Comparison of ENCODE assay signal across 18 cellular contexts in genomic region chr10:5956146-5956914, GRCh38. TPM values are rescaled to one million over a fixed set of nuclear protein-coding genes. Genes with fewer than 3 reads are reported as not detected.
"Had no signal": no experiment of that assay in that cellular context is flagged by ENCODE, and none has a peak within 500 bp of the region (broad histone marks: within the 10 kb centered on the region; RNA-seq: fewer than 3 reads in every experiment).

No MANE protein-coding gene starts in this region.

- H3K36me3 ChIP-seq: breast epithelium, thyroid gland had no signal

- H3K4me3 Mint-ChIP-seq: activated CD4-positive, alpha-beta T cell treated with anti-CD3 and anti-CD28 coated beads, Interleukin-2, amount 10 ng/mL, durations not matched to agents 7 days and 5 days; activated CD8-positive, alpha-beta T cell treated with anti-CD3 and anti-CD28 coated beads, Interleukin-2, amount 10 ng/mL, durations not matched to agents 7 days and 5 days; activated T-cell treated with anti-CD3 and anti-CD28 coated beads, Interleukin-2, amount 50 U/mL, for 24 hours; neural crest cell; stimulated activated naive B cell treated with anti-CD40 and anti-IgM and Interleukin-4, amounts not matched to agents 10 μg/mL and 1 μg/mL and 100 μg/mL, for 72 hours had no signal

- H3K27ac ChIP-seq: breast epithelium, hepatocyte, psoas muscle, thyroid gland had no signal

- H3K27me3 Mint-ChIP-seq: activated CD4-positive, alpha-beta T cell treated with anti-CD3 and anti-CD28 coated beads, Interleukin-2, amount 10 ng/mL, durations not matched to agents 7 days and 5 days; activated T-cell treated with anti-CD3 and anti-CD28 coated beads, Interleukin-2, amount 50 U/mL, for 24 hours; stimulated activated naive B cell treated with anti-CD40 and anti-IgM and Interleukin-4, amounts not matched to agents 10 μg/mL and 1 μg/mL and 100 μg/mL, for 72 hours had no signal

- H3K4me1 ChIP-seq: breast epithelium, psoas muscle, thyroid gland had no signal

- FAIRE-seq: astrocyte had no signal

- H3K9me3 Mint-ChIP-seq: activated CD4-positive, alpha-beta T cell treated with anti-CD3 and anti-CD28 coated beads, Interleukin-2, amount 10 ng/mL, durations not matched to agents 7 days and 5 days; activated T-cell treated with anti-CD3 and anti-CD28 coated beads, Interleukin-2, amount 50 U/mL, for 24 hours; neural crest cell; stimulated activated naive B cell treated with anti-CD40 and anti-IgM and Interleukin-4, amounts not matched to agents 10 μg/mL and 1 μg/mL and 100 μg/mL, for 72 hours had no signal

- DNase-seq: activated CD4-positive, alpha-beta T cell treated with anti-CD3 and anti-CD28 coated beads, Interleukin-2, amount 10 ng/mL, durations not matched to agents 7 days and 5 days; activated CD8-positive, alpha-beta T cell treated with anti-CD3 and anti-CD28 coated beads, Interleukin-2, amount 10 ng/mL, durations not matched to agents 7 days and 5 days; activated naive CD4-positive, alpha-beta T cell treated with anti-CD3 and anti-CD28 coated beads, Interleukin-2, amount 50 U/mL, for 16 hours; activated T-cell treated with anti-CD3 and anti-CD28 coated beads, Interleukin-2, amount 50 U/mL, for 24 hours; dermis blood vessel endothelial cell; effector memory CD4-positive, alpha-beta T cell; foreskin fibroblast; mammary epithelial cell; psoas muscle; right cardiac atrium; stimulated activated CD4-positive, alpha-beta T cell treated with anti-CD3 and anti-CD28 coated beads, Interleukin-4, amount 100 ng/mL, for 4 hours; stimulated activated naive B cell treated with anti-CD40 and anti-IgM and Interleukin-4, amounts not matched to agents 10 μg/mL and 1 μg/mL and 100 μg/mL, for 72 hours; thyroid gland had no signal

- H3K27me3 ChIP-seq: breast epithelium, hepatocyte, thyroid gland had no signal

- H3K9me3 ChIP-seq: breast epithelium, psoas muscle, thyroid gland had no signal

- ATAC-seq: activated CD4-positive, CD25-positive, alpha-beta regulatory T cell treated with anti-CD3 and anti-CD28 coated beads, Interleukin-2, amount 50 U/mL, for 24 hours; activated CD8-positive, alpha-beta T cell treated with anti-CD3 and anti-CD28 coated beads, Interleukin-2, amount 10 ng/mL, durations not matched to agents 7 days and 5 days; psoas muscle; right cardiac atrium; stimulated activated naive B cell treated with anti-CD40 and anti-IgM and Interleukin-4, amounts not matched to agents 10 μg/mL and 1 μg/mL and 100 μg/mL, for 72 hours had no signal

- H3K4me3 ChIP-seq: breast epithelium, hepatocyte, psoas muscle, thyroid gland had no signal

- H3K27ac Mint-ChIP-seq: activated CD4-positive, alpha-beta T cell treated with anti-CD3 and anti-CD28 coated beads, Interleukin-2, amount 10 ng/mL, durations not matched to agents 7 days and 5 days; activated CD8-positive, alpha-beta T cell treated with anti-CD3 and anti-CD28 coated beads, Interleukin-2, amount 10 ng/mL, durations not matched to agents 7 days and 5 days; activated T-cell treated with anti-CD3 and anti-CD28 coated beads, Interleukin-2, amount 50 U/mL, for 24 hours; stimulated activated naive B cell treated with anti-CD40 and anti-IgM and Interleukin-4, amounts not matched to agents 10 μg/mL and 1 μg/mL and 100 μg/mL, for 72 hours had no signal

- H3K4me1 Mint-ChIP-seq: activated CD4-positive, alpha-beta T cell treated with anti-CD3 and anti-CD28 coated beads, Interleukin-2, amount 10 ng/mL, durations not matched to agents 7 days and 5 days; stimulated activated naive B cell treated with anti-CD40 and anti-IgM and Interleukin-4, amounts not matched to agents 10 μg/mL and 1 μg/mL and 100 μg/mL, for 72 hours had no signal

RNA-seq across cellular contexts. Expression of gene IL15RA, which starts 21.0 kb away (rescaled TPM):
- total RNA-seq: neural crest cell had no signal
